ENCODE assay signal across 1 cellular context in the genomic region with DNA sequence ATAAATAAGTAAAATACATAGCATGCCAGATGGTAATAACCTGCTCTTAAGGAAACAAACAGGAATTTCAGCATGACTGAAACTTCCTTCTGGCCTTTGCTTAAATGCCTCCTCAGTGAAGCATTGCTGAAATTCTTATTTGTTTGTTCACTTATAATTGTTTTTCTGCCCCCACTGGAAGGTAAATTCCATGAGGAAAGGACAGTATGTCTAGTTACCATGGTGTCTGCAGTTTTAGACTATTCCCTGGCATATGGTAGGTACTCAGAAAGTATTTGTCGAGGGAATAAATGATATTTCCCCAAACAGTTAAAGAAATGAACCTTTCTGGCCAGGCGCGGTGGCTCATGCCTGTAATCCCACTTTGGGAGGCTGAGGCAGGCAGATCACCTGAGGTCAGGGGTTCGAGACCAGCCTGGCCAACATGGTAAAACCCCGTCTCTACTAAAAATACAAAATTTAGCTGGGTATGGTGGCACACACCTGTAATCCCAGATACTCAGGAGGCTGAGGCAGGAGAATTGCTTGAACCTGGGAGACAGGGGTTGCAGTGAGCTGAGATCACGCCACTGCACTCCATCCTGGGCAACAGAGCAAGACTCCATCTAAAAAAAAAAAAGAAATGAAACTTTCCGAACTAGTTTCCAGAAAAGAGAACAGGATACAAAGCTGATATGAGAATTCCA.
TF ChIP-seq lines count a peak whose summit lies in the region.

No MANE protein-coding gene starts in this region.

TF ChIP-seq in HepG2, 621 proteins besides CTCF, POLR2A, EP300 and RAD21:
- TF ChIP-seq CREB3 (CRISPR knock-in tag; IDR thresholded peaks at IDR 0.05) (0 out of 2 replicates have a peak, but pooled peaks have one; percentile 36), YEATS4 (CRISPR knock-in tag; IDR thresholded peaks at IDR 0.05; ENCODE audit: borderline replicate concordance) (0 out of 2 replicates have a peak, but pooled peaks have one; percentile 21), ZNF747 (CRISPR knock-in tag; IDR thresholded peaks at IDR 0.05; ENCODE audit: borderline replicate concordance) (0 out of 2 replicates have a peak, but pooled peaks have one; percentile 10), ZNF766 (CRISPR knock-in tag; IDR thresholded peaks at IDR 0.05; ENCODE audit: borderline replicate concordance) (0 out of 2 replicates have a peak, but pooled peaks have one; percentile 35), ZNF121 (CRISPR knock-in tag; IDR thresholded peaks at IDR 0.05) (peak; percentile 73), CC2D1A (CRISPR knock-in tag; IDR thresholded peaks at IDR 0.05) (0 out of 2 replicates have a peak, but pooled peaks have one; percentile 62)
- TF ChIP-seq, protein P1, sequence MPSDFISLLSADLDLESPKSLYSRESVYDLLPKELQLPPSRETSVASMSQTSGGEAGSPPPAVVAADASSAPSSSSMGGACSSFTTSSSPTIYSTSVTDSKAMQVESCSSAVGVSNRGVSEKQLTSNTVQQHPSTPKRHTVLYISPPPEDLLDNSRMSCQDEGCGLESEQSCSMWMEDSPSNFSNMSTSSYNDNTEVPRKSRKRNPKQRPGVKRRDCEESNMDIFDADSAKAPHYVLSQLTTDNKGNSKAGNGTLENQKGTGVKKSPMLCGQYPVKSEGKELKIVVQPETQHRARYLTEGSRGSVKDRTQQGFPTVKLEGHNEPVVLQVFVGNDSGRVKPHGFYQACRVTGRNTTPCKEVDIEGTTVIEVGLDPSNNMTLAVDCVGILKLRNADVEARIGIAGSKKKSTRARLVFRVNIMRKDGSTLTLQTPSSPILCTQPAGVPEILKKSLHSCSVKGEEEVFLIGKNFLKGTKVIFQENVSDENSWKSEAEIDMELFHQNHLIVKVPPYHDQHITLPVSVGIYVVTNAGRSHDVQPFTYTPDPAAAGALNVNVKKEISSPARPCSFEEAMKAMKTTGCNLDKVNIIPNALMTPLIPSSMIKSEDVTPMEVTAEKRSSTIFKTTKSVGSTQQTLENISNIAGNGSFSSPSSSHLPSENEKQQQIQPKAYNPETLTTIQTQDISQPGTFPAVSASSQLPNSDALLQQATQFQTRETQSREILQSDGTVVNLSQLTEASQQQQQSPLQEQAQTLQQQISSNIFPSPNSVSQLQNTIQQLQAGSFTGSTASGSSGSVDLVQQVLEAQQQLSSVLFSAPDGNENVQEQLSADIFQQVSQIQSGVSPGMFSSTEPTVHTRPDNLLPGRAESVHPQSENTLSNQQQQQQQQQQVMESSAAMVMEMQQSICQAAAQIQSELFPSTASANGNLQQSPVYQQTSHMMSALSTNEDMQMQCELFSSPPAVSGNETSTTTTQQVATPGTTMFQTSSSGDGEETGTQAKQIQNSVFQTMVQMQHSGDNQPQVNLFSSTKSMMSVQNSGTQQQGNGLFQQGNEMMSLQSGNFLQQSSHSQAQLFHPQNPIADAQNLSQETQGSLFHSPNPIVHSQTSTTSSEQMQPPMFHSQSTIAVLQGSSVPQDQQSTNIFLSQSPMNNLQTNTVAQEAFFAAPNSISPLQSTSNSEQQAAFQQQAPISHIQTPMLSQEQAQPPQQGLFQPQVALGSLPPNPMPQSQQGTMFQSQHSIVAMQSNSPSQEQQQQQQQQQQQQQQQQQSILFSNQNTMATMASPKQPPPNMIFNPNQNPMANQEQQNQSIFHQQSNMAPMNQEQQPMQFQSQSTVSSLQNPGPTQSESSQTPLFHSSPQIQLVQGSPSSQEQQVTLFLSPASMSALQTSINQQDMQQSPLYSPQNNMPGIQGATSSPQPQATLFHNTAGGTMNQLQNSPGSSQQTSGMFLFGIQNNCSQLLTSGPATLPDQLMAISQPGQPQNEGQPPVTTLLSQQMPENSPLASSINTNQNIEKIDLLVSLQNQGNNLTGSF (CRISPR knock-in tag; IDR thresholded peaks at IDR 0.05): 0 out of 2 replicates have a peak, but pooled peaks have one; percentile 55
